Comparison of ENCODE assay signal across 11 cellular contexts in genomic region chr18:48072428-48073204, GRCh38.
DNase-seq lines count a peak whose midpoint lies in the region; ATAC-seq and TF ChIP-seq lines count a peak whose summit lies in the region.
"Had no signal": no experiment of that assay in that cellular context is flagged by ENCODE, and none has a peak within 500 bp of the region (broad histone marks: within the 10 kb centered on the region; RNA-seq: fewer than 3 reads in every experiment).

No MANE protein-coding gene starts in this region.

- H3K4me3 ChIP-seq in adipocyte (ENCODE audit: low read length) (no peak overlapping the region), osteoblast (ENCODE audit: insufficient read depth, low read length) (no peak overlapping the region), urinary bladder (ENCODE audit: low read depth, low read length) (no peak overlapping the region), SJCRH30 (no peak overlapping the region)
- H3K4me3 ChIP-seq: ascending aorta had no signal

- TF ChIP-seq CTCF in osteoblast (IDR thresholded peaks at IDR 0.05; ENCODE audit: extremely low read depth, low read depth, low read length), result no peak

- H3K27ac ChIP-seq in osteoblast (ENCODE audit: low read depth, low read length) (no peak overlapping the region), urinary bladder (ENCODE audit: low read depth) (peak overlapping the region; percentile 27), SJCRH30 (no peak overlapping the region)

- H3K9ac ChIP-seq in adipocyte (ENCODE audit: low read length), result peak overlapping the region; percentile 21

- ATAC-seq in Right ventricle myocardium superior (ENCODE audit: poor library complexity), result peak; percentile 29

- DNase-seq in adipocyte (ENCODE audit: low read depth), result no peak
- no peak for DNase-seq in Right ventricle myocardium superior
- no peak for DNase-seq in osteoblast (ENCODE audit: insufficient read length, low spot score, missing footprints)
- DNase-seq in KBM-7, result no peak
- DNase-seq in retina, result no peak
- no peak for DNase-seq in SJCRH30
- DNase-seq: activated T-cell treated with anti-CD3 and anti-CD28 coated beads, Interleukin-2, amount 50 U/mL, for 24 hours; CD8-positive, alpha-beta memory T cell; GF-D8 had no signal

- WGBS in urinary bladder, result 63% methylated on average over 18 of the region's 18 CpGs

- H3K4me2 ChIP-seq in osteoblast (ENCODE audit: insufficient read depth, low read length), result no peak overlapping the region

- H3K27me3 ChIP-seq in adipocyte (replicated peaks; ENCODE audit: control insufficient read depth, insufficient read depth, low read length) (no peaks in the 10 kb centered on the region), osteoblast (ENCODE audit: insufficient read depth, low read length) (peaks cover 2% of the 10 kb centered on the region), SJCRH30 (no peaks in the 10 kb centered on the region)
- H3K27me3 ChIP-seq: ascending aorta had no signal

- in situ Hi-C loops in KBM-7 (cut with MboI; ENCODE audit: low pct_unique_long_range_greater_than_20kb, low sequenced_read_pairs), result no loop called here

- H3K9me3 ChIP-seq in adipocyte (ENCODE audit: control insufficient read depth, low read length) (no peaks in the 10 kb centered on the region), osteoblast (ENCODE audit: low read depth, low read length) (no peaks in the 10 kb centered on the region), SJCRH30 (replicated peaks) (no peaks in the 10 kb centered on the region)
- H3K9me3 ChIP-seq: ascending aorta had no signal

- peak overlapping the region; percentile 3 for H2AFZ ChIP-seq in osteoblast (ENCODE audit: low read length)

- H3K79me2 ChIP-seq in osteoblast (ENCODE audit: insufficient read depth, low read length), result no peaks in the 10 kb centered on the region

- intact Hi-C loops in Right ventricle myocardium superior (cut with DNase I), result no loop called here

- H3K4me1 ChIP-seq in adipocyte (ENCODE audit: control insufficient read depth, insufficient read depth, low read length) (peaks cover 10% of the 10 kb centered on the region), osteoblast (ENCODE audit: insufficient read depth, low read length) (no peaks in the 10 kb centered on the region), urinary bladder (ENCODE audit: insufficient read depth) (no peaks in the 10 kb centered on the region), SJCRH30 (no peaks in the 10 kb centered on the region)
- H3K4me1 ChIP-seq: ascending aorta had no signal

- H3K36me3 ChIP-seq in adipocyte (ENCODE audit: control insufficient read depth, insufficient read depth, low read length, severe bottlenecking) (no peaks in the 10 kb centered on the region), osteoblast (ENCODE audit: insufficient read depth, low read length) (no peaks in the 10 kb centered on the region), urinary bladder (ENCODE audit: insufficient read depth) (no peaks in the 10 kb centered on the region), SJCRH30 (no peaks in the 10 kb centered on the region)
- H3K36me3 ChIP-seq: ascending aorta had no signal

- no peaks in the 10 kb centered on the region for H4K20me1 ChIP-seq in osteoblast (ENCODE audit: insufficient read depth, low read length)
